1 cellular context compared by ENCODE assay signal in the genomic region with DNA sequence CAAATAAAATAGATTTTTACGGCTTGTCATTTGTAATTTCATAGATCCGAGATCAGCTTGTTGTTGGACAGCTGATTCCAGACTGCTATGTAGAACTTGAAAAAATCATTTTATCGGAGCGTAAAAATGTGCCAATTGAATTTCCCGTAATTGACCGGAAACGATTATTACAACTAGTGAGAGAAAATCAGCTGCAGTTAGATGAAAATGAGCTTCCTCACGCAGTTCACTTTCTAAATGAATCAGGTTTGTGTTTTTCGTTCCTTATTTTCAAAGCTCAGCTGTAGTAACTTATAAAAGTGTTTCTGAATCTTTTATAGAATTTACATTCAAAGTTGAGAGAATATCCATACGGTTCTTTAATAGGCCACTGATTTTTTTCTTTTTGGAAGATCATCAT.
TF ChIP-seq lines count a peak whose summit lies in the region.

No MANE protein-coding gene starts in this region.

TF ChIP-seq in GM12878, 131 proteins besides CTCF, POLR2A, EP300 and RAD21 (continued from another document and continues in another):
- TF ChIP-seq, protein P1, sequence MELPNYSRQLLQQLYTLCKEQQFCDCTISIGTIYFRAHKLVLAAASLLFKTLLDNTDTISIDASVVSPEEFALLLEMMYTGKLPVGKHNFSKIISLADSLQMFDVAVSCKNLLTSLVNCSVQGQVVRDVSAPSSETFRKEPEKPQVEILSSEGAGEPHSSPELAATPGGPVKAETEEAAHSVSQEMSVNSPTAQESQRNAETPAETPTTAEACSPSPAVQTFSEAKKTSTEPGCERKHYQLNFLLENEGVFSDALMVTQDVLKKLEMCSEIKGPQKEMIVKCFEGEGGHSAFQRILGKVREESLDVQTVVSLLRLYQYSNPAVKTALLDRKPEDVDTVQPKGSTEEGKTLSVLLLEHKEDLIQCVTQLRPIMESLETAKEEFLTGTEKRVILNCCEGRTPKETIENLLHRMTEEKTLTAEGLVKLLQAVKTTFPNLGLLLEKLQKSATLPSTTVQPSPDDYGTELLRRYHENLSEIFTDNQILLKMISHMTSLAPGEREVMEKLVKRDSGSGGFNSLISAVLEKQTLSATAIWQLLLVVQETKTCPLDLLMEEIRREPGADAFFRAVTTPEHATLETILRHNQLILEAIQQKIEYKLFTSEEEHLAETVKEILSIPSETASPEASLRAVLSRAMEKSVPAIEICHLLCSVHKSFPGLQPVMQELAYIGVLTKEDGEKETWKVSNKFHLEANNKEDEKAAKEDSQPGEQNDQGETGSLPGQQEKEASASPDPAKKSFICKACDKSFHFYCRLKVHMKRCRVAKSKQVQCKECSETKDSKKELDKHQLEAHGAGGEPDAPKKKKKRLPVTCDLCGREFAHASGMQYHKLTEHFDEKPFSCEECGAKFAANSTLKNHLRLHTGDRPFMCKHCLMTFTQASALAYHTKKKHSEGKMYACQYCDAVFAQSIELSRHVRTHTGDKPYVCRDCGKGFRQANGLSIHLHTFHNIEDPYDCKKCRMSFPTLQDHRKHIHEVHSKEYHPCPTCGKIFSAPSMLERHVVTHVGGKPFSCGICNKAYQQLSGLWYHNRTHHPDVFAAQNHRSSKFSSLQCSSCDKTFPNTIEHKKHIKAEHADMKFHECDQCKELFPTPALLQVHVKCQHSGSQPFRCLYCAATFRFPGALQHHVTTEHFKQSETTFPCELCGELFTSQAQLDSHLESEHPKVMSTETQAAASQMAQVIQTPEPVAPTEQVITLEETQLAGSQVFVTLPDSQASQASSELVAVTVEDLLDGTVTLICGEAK (IDR thresholded peaks at IDR 0.05; ENCODE audit: borderline replicate concordance): no peak
- no peak for TF ChIP-seq ZNF207 (IDR thresholded peaks at IDR 0.05; ENCODE audit: borderline replicate concordance)
- TF ChIP-seq MEF2A (IDR thresholded peaks at IDR 0.05; ENCODE audit: insufficient read depth, low read depth, low read length): no peak
- no peak; the same call in 1 of the 2 replicates for TF ChIP-seq MXI1 (IDR thresholded peaks at IDR 0.05; ENCODE audit: low read depth, low read length)
- no peak for TF ChIP-seq CREM (IDR thresholded peaks at IDR 0.05; ENCODE audit: low read depth)
- no peak for TF ChIP-seq CHD1 (IDR thresholded peaks at IDR 0.05; ENCODE audit: low read depth, low read length)
- TF ChIP-seq, protein P2, sequence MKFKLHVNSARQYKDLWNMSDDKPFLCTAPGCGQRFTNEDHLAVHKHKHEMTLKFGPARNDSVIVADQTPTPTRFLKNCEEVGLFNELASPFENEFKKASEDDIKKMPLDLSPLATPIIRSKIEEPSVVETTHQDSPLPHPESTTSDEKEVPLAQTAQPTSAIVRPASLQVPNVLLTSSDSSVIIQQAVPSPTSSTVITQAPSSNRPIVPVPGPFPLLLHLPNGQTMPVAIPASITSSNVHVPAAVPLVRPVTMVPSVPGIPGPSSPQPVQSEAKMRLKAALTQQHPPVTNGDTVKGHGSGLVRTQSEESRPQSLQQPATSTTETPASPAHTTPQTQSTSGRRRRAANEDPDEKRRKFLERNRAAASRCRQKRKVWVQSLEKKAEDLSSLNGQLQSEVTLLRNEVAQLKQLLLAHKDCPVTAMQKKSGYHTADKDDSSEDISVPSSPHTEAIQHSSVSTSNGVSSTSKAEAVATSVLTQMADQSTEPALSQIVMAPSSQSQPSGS (IDR thresholded peaks at IDR 0.05; ENCODE audit: low read length): peak; percentile 75
- no peak for TF ChIP-seq NBN (IDR thresholded peaks at IDR 0.05)
- TF ChIP-seq, protein P3, sequence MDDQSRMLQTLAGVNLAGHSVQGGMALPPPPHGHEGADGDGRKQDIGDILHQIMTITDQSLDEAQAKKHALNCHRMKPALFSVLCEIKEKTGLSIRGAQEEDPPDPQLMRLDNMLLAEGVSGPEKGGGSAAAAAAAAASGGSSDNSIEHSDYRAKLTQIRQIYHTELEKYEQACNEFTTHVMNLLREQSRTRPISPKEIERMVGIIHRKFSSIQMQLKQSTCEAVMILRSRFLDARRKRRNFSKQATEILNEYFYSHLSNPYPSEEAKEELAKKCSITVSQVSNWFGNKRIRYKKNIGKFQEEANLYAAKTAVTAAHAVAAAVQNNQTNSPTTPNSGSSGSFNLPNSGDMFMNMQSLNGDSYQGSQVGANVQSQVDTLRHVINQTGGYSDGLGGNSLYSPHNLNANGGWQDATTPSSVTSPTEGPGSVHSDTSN (IDR thresholded peaks at IDR 0.05; ENCODE audit: insufficient replicate concordance, low read depth, low read length): no peak
- peak; percentile 56 for TF ChIP-seq NR2F1 (conservative IDR thresholded peaks at IDR 0.05)
- no peak for TF ChIP-seq SP1 (IDR thresholded peaks at IDR 0.05; ENCODE audit: low read depth, low read length)
- TF ChIP-seq SMARCA5 (IDR thresholded peaks at IDR 0.05): no peak
- TF ChIP-seq, protein P4, sequence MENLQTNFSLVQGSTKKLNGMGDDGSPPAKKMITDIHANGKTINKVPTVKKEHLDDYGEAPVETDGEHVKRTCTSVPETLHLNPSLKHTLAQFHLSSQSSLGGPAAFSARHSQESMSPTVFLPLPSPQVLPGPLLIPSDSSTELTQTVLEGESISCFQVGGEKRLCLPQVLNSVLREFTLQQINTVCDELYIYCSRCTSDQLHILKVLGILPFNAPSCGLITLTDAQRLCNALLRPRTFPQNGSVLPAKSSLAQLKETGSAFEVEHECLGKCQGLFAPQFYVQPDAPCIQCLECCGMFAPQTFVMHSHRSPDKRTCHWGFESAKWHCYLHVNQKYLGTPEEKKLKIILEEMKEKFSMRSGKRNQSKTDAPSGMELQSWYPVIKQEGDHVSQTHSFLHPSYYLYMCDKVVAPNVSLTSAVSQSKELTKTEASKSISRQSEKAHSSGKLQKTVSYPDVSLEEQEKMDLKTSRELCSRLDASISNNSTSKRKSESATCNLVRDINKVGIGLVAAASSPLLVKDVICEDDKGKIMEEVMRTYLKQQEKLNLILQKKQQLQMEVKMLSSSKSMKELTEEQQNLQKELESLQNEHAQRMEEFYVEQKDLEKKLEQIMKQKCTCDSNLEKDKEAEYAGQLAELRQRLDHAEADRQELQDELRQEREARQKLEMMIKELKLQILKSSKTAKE (IDR thresholded peaks at IDR 0.05; ENCODE audit: low read depth, poor library complexity, severe bottlenecking): no peak
- TF ChIP-seq SMAD5 (IDR thresholded peaks at IDR 0.05; ENCODE audit: low read depth): no peak
- no peak for TF ChIP-seq NFXL1 (IDR thresholded peaks at IDR 0.05; ENCODE audit: borderline replicate concordance)
- TF ChIP-seq SMC3 (IDR thresholded peaks at IDR 0.05; ENCODE audit: borderline replicate concordance, low read length): no peak
- no peak for TF ChIP-seq CEBPB (IDR thresholded peaks at IDR 0.05; ENCODE audit: borderline replicate concordance in 1 of 2, low read depth in 2 of 2, low read length in 2 of 2)
- 0 out of 2 replicates have a peak, but pooled peaks have one; percentile 20 for TF ChIP-seq TCF7 (IDR thresholded peaks at IDR 0.05; ENCODE audit: borderline replicate concordance)
- TF ChIP-seq, protein P5, sequence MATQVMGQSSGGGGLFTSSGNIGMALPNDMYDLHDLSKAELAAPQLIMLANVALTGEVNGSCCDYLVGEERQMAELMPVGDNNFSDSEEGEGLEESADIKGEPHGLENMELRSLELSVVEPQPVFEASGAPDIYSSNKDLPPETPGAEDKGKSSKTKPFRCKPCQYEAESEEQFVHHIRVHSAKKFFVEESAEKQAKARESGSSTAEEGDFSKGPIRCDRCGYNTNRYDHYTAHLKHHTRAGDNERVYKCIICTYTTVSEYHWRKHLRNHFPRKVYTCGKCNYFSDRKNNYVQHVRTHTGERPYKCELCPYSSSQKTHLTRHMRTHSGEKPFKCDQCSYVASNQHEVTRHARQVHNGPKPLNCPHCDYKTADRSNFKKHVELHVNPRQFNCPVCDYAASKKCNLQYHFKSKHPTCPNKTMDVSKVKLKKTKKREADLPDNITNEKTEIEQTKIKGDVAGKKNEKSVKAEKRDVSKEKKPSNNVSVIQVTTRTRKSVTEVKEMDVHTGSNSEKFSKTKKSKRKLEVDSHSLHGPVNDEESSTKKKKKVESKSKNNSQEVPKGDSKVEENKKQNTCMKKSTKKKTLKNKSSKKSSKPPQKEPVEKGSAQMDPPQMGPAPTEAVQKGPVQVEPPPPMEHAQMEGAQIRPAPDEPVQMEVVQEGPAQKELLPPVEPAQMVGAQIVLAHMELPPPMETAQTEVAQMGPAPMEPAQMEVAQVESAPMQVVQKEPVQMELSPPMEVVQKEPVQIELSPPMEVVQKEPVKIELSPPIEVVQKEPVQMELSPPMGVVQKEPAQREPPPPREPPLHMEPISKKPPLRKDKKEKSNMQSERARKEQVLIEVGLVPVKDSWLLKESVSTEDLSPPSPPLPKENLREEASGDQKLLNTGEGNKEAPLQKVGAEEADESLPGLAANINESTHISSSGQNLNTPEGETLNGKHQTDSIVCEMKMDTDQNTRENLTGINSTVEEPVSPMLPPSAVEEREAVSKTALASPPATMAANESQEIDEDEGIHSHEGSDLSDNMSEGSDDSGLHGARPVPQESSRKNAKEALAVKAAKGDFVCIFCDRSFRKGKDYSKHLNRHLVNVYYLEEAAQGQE (IDR thresholded peaks at IDR 0.05; ENCODE audit: low read depth, low read length): no peak
- TF ChIP-seq BCL11A (IDR thresholded peaks at IDR 0.05; ENCODE audit: low read depth, low read length): peak; percentile 79
- TF ChIP-seq, protein P6, sequence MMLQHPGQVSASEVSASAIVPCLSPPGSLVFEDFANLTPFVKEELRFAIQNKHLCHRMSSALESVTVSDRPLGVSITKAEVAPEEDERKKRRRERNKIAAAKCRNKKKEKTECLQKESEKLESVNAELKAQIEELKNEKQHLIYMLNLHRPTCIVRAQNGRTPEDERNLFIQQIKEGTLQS (IDR thresholded peaks at IDR 0.05; ENCODE audit: borderline replicate concordance, extremely low read depth, low read depth, low read length): no peak
- TF ChIP-seq MTA2 (IDR thresholded peaks at IDR 0.05; ENCODE audit: low read depth): peak; percentile 94
- TF ChIP-seq CBFB (IDR thresholded peaks at IDR 0.05; ENCODE audit: low read depth): no peak
- no peak for TF ChIP-seq YY1 (IDR thresholded peaks at IDR 0.05; ENCODE audit: low read depth, low read length)
- TF ChIP-seq FOS (IDR thresholded peaks at IDR 0.05; ENCODE audit: borderline replicate concordance, extremely low read depth, insufficient read length): no peak
- TF ChIP-seq, protein P7, sequence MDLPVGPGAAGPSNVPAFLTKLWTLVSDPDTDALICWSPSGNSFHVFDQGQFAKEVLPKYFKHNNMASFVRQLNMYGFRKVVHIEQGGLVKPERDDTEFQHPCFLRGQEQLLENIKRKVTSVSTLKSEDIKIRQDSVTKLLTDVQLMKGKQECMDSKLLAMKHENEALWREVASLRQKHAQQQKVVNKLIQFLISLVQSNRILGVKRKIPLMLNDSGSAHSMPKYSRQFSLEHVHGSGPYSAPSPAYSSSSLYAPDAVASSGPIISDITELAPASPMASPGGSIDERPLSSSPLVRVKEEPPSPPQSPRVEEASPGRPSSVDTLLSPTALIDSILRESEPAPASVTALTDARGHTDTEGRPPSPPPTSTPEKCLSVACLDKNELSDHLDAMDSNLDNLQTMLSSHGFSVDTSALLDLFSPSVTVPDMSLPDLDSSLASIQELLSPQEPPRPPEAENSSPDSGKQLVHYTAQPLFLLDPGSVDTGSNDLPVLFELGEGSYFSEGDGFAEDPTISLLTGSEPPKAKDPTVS (IDR thresholded peaks at IDR 0.05; ENCODE audit: low read depth, low read length): no peak
- TF ChIP-seq, protein P8, sequence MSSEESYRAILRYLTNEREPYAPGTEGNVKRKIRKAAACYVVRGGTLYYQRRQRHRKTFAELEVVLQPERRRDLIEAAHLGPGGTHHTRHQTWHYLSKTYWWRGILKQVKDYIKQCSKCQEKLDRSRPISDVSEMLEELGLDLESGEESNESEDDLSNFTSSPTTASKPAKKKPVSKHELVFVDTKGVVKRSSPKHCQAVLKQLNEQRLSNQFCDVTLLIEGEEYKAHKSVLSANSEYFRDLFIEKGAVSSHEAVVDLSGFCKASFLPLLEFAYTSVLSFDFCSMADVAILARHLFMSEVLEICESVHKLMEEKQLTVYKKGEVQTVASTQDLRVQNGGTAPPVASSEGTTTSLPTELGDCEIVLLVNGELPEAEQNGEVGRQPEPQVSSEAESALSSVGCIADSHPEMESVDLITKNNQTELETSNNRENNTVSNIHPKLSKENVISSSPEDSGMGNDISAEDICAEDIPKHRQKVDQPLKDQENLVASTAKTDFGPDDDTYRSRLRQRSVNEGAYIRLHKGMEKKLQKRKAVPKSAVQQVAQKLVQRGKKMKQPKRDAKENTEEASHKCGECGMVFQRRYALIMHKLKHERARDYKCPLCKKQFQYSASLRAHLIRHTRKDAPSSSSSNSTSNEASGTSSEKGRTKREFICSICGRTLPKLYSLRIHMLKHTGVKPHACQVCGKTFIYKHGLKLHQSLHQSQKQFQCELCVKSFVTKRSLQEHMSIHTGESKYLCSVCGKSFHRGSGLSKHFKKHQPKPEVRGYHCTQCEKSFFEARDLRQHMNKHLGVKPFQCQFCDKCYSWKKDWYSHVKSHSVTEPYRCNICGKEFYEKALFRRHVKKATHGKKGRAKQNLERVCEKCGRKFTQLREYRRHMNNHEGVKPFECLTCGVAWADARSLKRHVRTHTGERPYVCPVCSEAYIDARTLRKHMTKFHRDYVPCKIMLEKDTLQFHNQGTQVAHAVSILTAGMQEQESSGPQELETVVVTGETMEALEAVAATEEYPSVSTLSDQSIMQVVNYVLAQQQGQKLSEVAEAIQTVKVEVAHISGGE (CRISPR knock-in tag; IDR thresholded peaks at IDR 0.05): no peak
- no peak for TF ChIP-seq KDM1A (IDR thresholded peaks at IDR 0.05; ENCODE audit: borderline replicate concordance)
- TF ChIP-seq DPF2 (IDR thresholded peaks at IDR 0.05): peak; percentile 96
- peak; percentile 82 for TF ChIP-seq JUND (IDR thresholded peaks at IDR 0.05; ENCODE audit: low read depth, low read length)
- no peak for TF ChIP-seq SMAD1 (IDR thresholded peaks at IDR 0.05; ENCODE audit: low read depth, partially characterized antibody)
- TF ChIP-seq, protein P9, sequence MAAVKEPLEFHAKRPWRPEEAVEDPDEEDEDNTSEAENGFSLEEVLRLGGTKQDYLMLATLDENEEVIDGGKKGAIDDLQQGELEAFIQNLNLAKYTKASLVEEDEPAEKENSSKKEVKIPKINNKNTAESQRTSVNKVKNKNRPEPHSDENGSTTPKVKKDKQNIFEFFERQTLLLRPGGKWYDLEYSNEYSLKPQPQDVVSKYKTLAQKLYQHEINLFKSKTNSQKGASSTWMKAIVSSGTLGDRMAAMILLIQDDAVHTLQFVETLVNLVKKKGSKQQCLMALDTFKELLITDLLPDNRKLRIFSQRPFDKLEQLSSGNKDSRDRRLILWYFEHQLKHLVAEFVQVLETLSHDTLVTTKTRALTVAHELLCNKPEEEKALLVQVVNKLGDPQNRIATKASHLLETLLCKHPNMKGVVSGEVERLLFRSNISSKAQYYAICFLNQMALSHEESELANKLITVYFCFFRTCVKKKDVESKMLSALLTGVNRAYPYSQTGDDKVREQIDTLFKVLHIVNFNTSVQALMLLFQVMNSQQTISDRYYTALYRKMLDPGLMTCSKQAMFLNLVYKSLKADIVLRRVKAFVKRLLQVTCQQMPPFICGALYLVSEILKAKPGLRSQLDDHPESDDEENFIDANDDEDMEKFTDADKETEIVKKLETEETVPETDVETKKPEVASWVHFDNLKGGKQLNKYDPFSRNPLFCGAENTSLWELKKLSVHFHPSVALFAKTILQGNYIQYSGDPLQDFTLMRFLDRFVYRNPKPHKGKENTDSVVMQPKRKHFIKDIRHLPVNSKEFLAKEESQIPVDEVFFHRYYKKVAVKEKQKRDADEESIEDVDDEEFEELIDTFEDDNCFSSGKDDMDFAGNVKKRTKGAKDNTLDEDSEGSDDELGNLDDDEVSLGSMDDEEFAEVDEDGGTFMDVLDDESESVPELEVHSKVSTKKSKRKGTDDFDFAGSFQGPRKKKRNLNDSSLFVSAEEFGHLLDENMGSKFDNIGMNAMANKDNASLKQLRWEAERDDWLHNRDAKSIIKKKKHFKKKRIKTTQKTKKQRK (IDR thresholded peaks at IDR 0.05; ENCODE audit: low read depth, low read length): no peak
- TF ChIP-seq EED (IDR thresholded peaks at IDR 0.05; ENCODE audit: low read depth): no peak
- no peak for TF ChIP-seq CHD4 (IDR thresholded peaks at IDR 0.05)
